In genomic region chr7:77799078-77799964, GRCh38 we compare ENCODE assay signal across 8 cellular contexts. TPM values are rescaled to one million over a fixed set of nuclear protein-coding genes. Genes with fewer than 3 reads are reported as not detected.
A peak's percentile ranks its signal among the peaks of the same experiment; 100 is the strongest.
DNase-seq lines count a peak whose midpoint lies in the region; ATAC-seq and TF ChIP-seq lines count a peak whose summit lies in the region.

No MANE protein-coding gene starts in this region.

- DNase-seq in NCI-H748 (lab: John Stamatoyannopoulos, UW; ENCODE audit: unreplicated experiment) (peak; percentile 59), NCI-H748 treated with DMSO at 0.1 percent for 48 hours (lab: John Stamatoyannopoulos, UW) (no peak), SJCRH30 (peak; percentile 61 to 70), left ventricle myocardium superior (peak; percentile 57), prostate gland (ENCODE audit: low spot score) (peak; percentile 21)

- TF ChIP-seq POLR2A in prostate gland (IDR thresholded peaks at IDR 0.05): no peak

- ATAC-seq in left ventricle myocardium superior: peak; percentile 16
- no peak for ATAC-seq in HG03460 (IDR thresholded peaks at IDR 0.05; ENCODE audit: unreplicated experiment)

- no peaks in the 10 kb centered on the region for H3K27me3 ChIP-seq in HUES48 (ENCODE audit: control insufficient read depth, insufficient read depth, low read length)
- H3K27me3 ChIP-seq in SJCRH30: no peaks in the 10 kb centered on the region
- no peaks in the 10 kb centered on the region for H3K27me3 ChIP-seq in prostate gland (replicated peaks; ENCODE audit: insufficient read depth)

- H3K9me3 ChIP-seq in HUES48 (ENCODE audit: control insufficient read depth, insufficient read depth, low read length): no peaks in the 10 kb centered on the region
- H3K9me3 ChIP-seq in SJCRH30 (replicated peaks): no peaks in the 10 kb centered on the region
- H3K9me3 ChIP-seq in prostate gland: no peaks in the 10 kb centered on the region

- H3K36me3 ChIP-seq in HUES48 (ENCODE audit: control insufficient read depth, insufficient read depth, low read length): no peaks in the 10 kb centered on the region
- no peaks in the 10 kb centered on the region for H3K36me3 ChIP-seq in SJCRH30
- no peaks in the 10 kb centered on the region for H3K36me3 ChIP-seq in prostate gland

- H3K4me1 ChIP-seq in HUES48 (ENCODE audit: control insufficient read depth, insufficient read depth, low read length): 0 out of 2 replicates have a peak, but pooled peaks cover 8% of the 10 kb centered on the region
- no peaks in the 10 kb centered on the region; the same call in 1 of the 2 replicates for H3K4me1 ChIP-seq in SJCRH30
- H3K4me1 ChIP-seq in prostate gland (replicated peaks): peaks cover 12% of the 10 kb centered on the region

- peak in 1 of 4 experiments; percentile 11 for TF ChIP-seq CTCF in prostate gland (IDR thresholded peaks at IDR 0.05)

- H3K9ac ChIP-seq in HUES48 (ENCODE audit: low read depth, low read length): peak overlapping the region; percentile 56

- intact Hi-C loops in left ventricle myocardium superior (cut with micrococcal nuclease) (no loop called here), prostate gland (cut with DNase I) (loop anchor here (2.0 to 5.0 kb wide), 2 partner anchors 103 to 262 kb away; partner anchors contain the start of genes PTPN12 and RSBN1L)

- H3K4me3 ChIP-seq in HUES48 (ENCODE audit: low read depth, low read length) (peak overlapping the region; percentile 89), SJCRH30 (peak overlapping the region; percentile 86), prostate gland (peak overlapping the region; percentile 84 to 88)

- H3K27ac ChIP-seq in HUES48 (ENCODE audit: low read depth, low read length): peak overlapping the region; percentile 80
- H3K27ac ChIP-seq in SJCRH30: peak overlapping the region; percentile 68
- H3K27ac ChIP-seq in angular gyrus (ENCODE audit: low read depth, low read length): peak overlapping the region; percentile 80
- H3K27ac ChIP-seq in prostate gland: peak overlapping the region; percentile 86 to 88

- 1% methylated on average over 55 of the region's 55 CpGs for WGBS in prostate gland

RNA-seq across cellular contexts. Expression of gene PHTF2, which starts 0.7 kb away (rescaled TPM):
- total RNA-seq in SJCRH30 (2014; rRNA removed; shearing (Covaris generic)): 53.9 and 62.2 TPM in 2 replicates
- total RNA-seq in left ventricle myocardium superior (22.3 TPM), prostate gland (10 to 100 TPM in 1 of 2 donors, 1 to 10 TPM in 1; 7.7 to 17.3 TPM)

RNA-seq across cellular contexts. Expression of gene TMEM60, which starts 1.1 kb away (rescaled TPM):
- total RNA-seq in SJCRH30 (2014; rRNA removed; shearing (Covaris generic)): 32.3 and 34.9 TPM in 2 replicates
- total RNA-seq in left ventricle myocardium superior (8.1 TPM), prostate gland (10 to 100 TPM; 17.5 to 20.6 TPM)
